ENCODE assay signal across 19 cellular contexts in genomic region chr2:31003717-31004116, GRCh38.
A peak's percentile ranks its signal among the peaks of the same experiment; 100 is the strongest.
DNase-seq lines count a peak whose midpoint lies in the region; ATAC-seq and TF ChIP-seq lines count a peak whose summit lies in the region.
"Had no signal": no experiment of that assay in that cellular context is flagged by ENCODE, and none has a peak within 500 bp of the region (broad histone marks: within the 10 kb centered on the region; RNA-seq: fewer than 3 reads in every experiment).

No MANE protein-coding gene starts in this region.

- H3K27ac ChIP-seq in gastrocnemius medialis: no peak overlapping the region
- H3K27ac ChIP-seq: A549 had no signal

- no peak overlapping the region for H3K4me3 Mint-ChIP-seq in dendritic cell treated with granulocyte-macrophage colony-stimulating factor and Interleukin-4, amounts not matched to agents 40 ng/mL and 50 ng/mL, for 4 days
- H3K4me3 Mint-ChIP-seq in nephron progenitor cell: no peak overlapping the region
- H3K4me3 Mint-ChIP-seq: CD4-positive, alpha-beta T cell; IgD-negative memory B cell had no signal

- H3K27ac Mint-ChIP-seq in dendritic cell treated with granulocyte-macrophage colony-stimulating factor and Interleukin-4, amounts not matched to agents 40 ng/mL and 50 ng/mL, for 4 days: peak overlapping the region; percentile 4
- peak overlapping the region; percentile 41 for H3K27ac Mint-ChIP-seq in nephron progenitor cell
- H3K27ac Mint-ChIP-seq: CD4-positive, alpha-beta T cell had no signal

- in situ Hi-C loops in gastrocnemius medialis (cut with MboI; ENCODE audit: low sequenced_read_pairs in 4 of 4): no loop called here

- H3K4me1 ChIP-seq in gastrocnemius medialis: peaks cover 0 to 3% of the 10 kb centered on the region in 2 donors
- H3K4me1 ChIP-seq: A549, Caco-2 had no signal

- ATAC-seq in gastrocnemius medialis: no peak

- peaks cover 21% of the 10 kb centered on the region for H3K4me1 Mint-ChIP-seq in dendritic cell treated with granulocyte-macrophage colony-stimulating factor and Interleukin-4, amounts not matched to agents 40 ng/mL and 50 ng/mL, for 4 days (ENCODE audit: low read depth)
- H3K4me1 Mint-ChIP-seq in nephron progenitor cell: peaks cover 54% of the 10 kb centered on the region

- DNase-seq in AG09319 (ENCODE audit: extremely low read depth, low read depth) (peak; percentile 8), Daoy (ENCODE audit: low read depth) (peak; percentile 39), nephron progenitor cell (no peak), gastrocnemius medialis (no peak), NCI-H1436 (lab: John Stamatoyannopoulos, UW) (no peak), HUDEP-2 (lab: John Stamatoyannopoulos, UW; ENCODE audit: unreplicated experiment in 76 of 76) (no peak)
- DNase-seq: Caco-2; CD4-positive, alpha-beta T cell; DND-41; MV-4-11; NCI-H1105 treated with DMSO at 0.1 percent for 48 hours; NCI-H187; NCI-H2107; NCI-H446 treated with DMSO at 0.1 percent for 48 hours; NCI-H526 treated with DMSO at 0.1 percent for 48 hours; OCI-M1 had no signal

- peaks cover 2% of the 10 kb centered on the region for H3K27me3 Mint-ChIP-seq in dendritic cell treated with granulocyte-macrophage colony-stimulating factor and Interleukin-4, amounts not matched to agents 40 ng/mL and 50 ng/mL, for 4 days
- H3K27me3 Mint-ChIP-seq in nephron progenitor cell (ENCODE audit: low read depth, poor library complexity): peaks cover 70% of the 10 kb centered on the region
- H3K27me3 Mint-ChIP-seq: IgD-negative memory B cell had no signal

- TF ChIP-seq POLR2A in gastrocnemius medialis (IDR thresholded peaks at IDR 0.05): no peak

- no peaks in the 10 kb centered on the region for H3K27me3 ChIP-seq in gastrocnemius medialis

- no peaks in the 10 kb centered on the region for H3K9me3 Mint-ChIP-seq in dendritic cell treated with granulocyte-macrophage colony-stimulating factor and Interleukin-4, amounts not matched to agents 40 ng/mL and 50 ng/mL, for 4 days
- no peaks in the 10 kb centered on the region for H3K9me3 Mint-ChIP-seq in nephron progenitor cell
- H3K9me3 Mint-ChIP-seq: CD4-positive, alpha-beta T cell; IgD-negative memory B cell had no signal

- no peaks in the 10 kb centered on the region for H3K9me3 ChIP-seq in gastrocnemius medialis
- H3K9me3 ChIP-seq: A549, Caco-2 had no signal

- no peak for TF ChIP-seq CTCF in AG09319 (IDR thresholded peaks at IDR 0.05; ENCODE audit: low read depth, low read length)
- no peak for TF ChIP-seq CTCF in nephron progenitor cell (IDR thresholded peaks at IDR 0.05)
- TF ChIP-seq CTCF in gastrocnemius medialis (IDR thresholded peaks at IDR 0.05 in 4 of 5, conservative IDR thresholded peaks at IDR 0.05 in 1 of 5): no peak

- no peaks in the 10 kb centered on the region for H3K36me3 ChIP-seq in gastrocnemius medialis

- H3K36me3 Mint-ChIP-seq in dendritic cell treated with granulocyte-macrophage colony-stimulating factor and Interleukin-4, amounts not matched to agents 40 ng/mL and 50 ng/mL, for 4 days (ENCODE audit: low read depth): no peaks in the 10 kb centered on the region
- H3K36me3 Mint-ChIP-seq in nephron progenitor cell (ENCODE audit: low read depth): no peaks in the 10 kb centered on the region
- H3K36me3 Mint-ChIP-seq: IgD-negative memory B cell had no signal

- no peak overlapping the region for H3K4me3 ChIP-seq in gastrocnemius medialis
- H3K4me3 ChIP-seq: A549 had no signal

- intact Hi-C loops in dendritic cell treated with granulocyte-macrophage colony-stimulating factor and Interleukin-4, amounts not matched to agents 40 ng/mL and 50 ng/mL, for 4 days (cut with micrococcal nuclease): no loop called here
- intact Hi-C loops in gastrocnemius medialis (cut with DNase I; ENCODE audit: low total_unique reads): no loop called here

Comparison
In these comparisons a context has a peak if more than half of its experiments do, and no peak if none do; other contexts are left out.
1. DNase-seq: peak in AG09319 (single experiment) and Daoy (single experiment); none in nephron progenitor cell (single experiment), gastrocnemius medialis (0 of 2), NCI-H1436 (single experiment) and HUDEP-2 (0 of 76).